In the genomic region with DNA sequence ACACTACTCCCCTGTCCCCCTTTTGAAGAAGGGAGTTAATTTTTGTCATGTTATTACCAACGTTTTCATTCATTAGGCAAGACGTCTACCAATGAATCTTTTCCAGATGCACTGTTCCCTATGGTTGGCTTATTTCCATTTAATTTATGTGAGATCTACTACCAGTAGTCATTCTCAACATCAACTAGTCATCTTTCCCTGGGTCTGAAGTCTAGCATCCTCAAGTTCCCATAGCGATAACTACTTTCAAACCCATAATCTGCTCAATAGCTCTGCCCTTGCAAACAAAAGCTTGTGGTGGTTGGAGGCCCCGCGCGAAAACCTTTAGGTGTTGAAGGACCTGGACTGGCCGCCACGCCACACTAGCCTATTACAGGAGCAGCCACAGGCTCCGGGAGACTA, we compare ENCODE assay signal across 8 cellular contexts. TPM values are rescaled to one million over a fixed set of nuclear protein-coding genes. Genes with fewer than 3 reads are reported as not detected.
DNase-seq lines count a peak whose midpoint lies in the region; ATAC-seq and TF ChIP-seq lines count a peak whose summit lies in the region.

No MANE protein-coding gene starts in this region.

- 0 out of 2 replicates have a peak, but pooled peaks cover 3% of the 10 kb centered on the region for H3K36me3 ChIP-seq in SJCRH30
- H3K36me3 ChIP-seq in osteoblast (ENCODE audit: insufficient read depth, low read length), result no peaks in the 10 kb centered on the region

- H3K4me1 Mint-ChIP-seq in CD14-positive monocyte, result peaks cover 28% of the 10 kb centered on the region

- no peaks in the 10 kb centered on the region for H3K9me3 Mint-ChIP-seq in CD14-positive monocyte

- intact Hi-C loops in CD14-positive monocyte (cut with micrococcal nuclease), result loop anchor here (2.0 to 10.0 kb wide), 4 partner anchors 33 to 470 kb away; partner anchors contain the start of genes AASDH (in 2 of the 2), REST (in 1 of the 2) and SRP72 (in 1 of the 2)

- H3K27me3 ChIP-seq in SJCRH30 (no peaks in the 10 kb centered on the region), osteoblast (ENCODE audit: insufficient read depth, low read length) (no peaks in the 10 kb centered on the region)

- H2AFZ ChIP-seq in osteoblast (ENCODE audit: low read length), result peak overlapping the region; percentile 96

- ATAC-seq in HG02678 (IDR thresholded peaks at IDR 0.05; ENCODE audit: unreplicated experiment) (no peak), HG02981 (IDR thresholded peaks at IDR 0.05; ENCODE audit: unreplicated experiment) (no peak)

- peaks cover 0 to 2% (median 0%) of the 10 kb centered on the region in 3 donors for H3K27me3 Mint-ChIP-seq in CD14-positive monocyte (ENCODE audit: low read depth in 3 of 3)

- peak overlapping the region in 5 of 7 donors; percentile 37 to 99 (median 95) for H3K27ac Mint-ChIP-seq in CD14-positive monocyte

- H3K4me3 Mint-ChIP-seq in CD14-positive monocyte, result peak overlapping the region; percentile 86 to 99

- H3K9me3 ChIP-seq in SJCRH30 (replicated peaks) (no peaks in the 10 kb centered on the region), osteoblast (ENCODE audit: low read depth, low read length) (no peaks in the 10 kb centered on the region)

- H3K4me1 ChIP-seq in SJCRH30 (no peaks in the 10 kb centered on the region), osteoblast (ENCODE audit: insufficient read depth, low read length) (peaks cover 11% of the 10 kb centered on the region)

- H3K4me3 ChIP-seq in SJCRH30, result peak overlapping the region; percentile 82
- H3K4me3 ChIP-seq in epithelial cell of proximal tubule (ENCODE audit: low read depth, low read length), result peak overlapping the region; percentile 96
- peak overlapping the region; percentile 96 for H3K4me3 ChIP-seq in osteoblast (ENCODE audit: insufficient read depth, low read length)

- H3K79me2 ChIP-seq in osteoblast (ENCODE audit: insufficient read depth, low read length), result peaks cover 75% of the 10 kb centered on the region

- H3K27ac ChIP-seq in SJCRH30, result peak overlapping the region; percentile 93
- peak overlapping the region; percentile 95 for H3K27ac ChIP-seq in osteoblast (ENCODE audit: low read depth, low read length)

- H3K4me2 ChIP-seq in osteoblast (ENCODE audit: insufficient read depth, low read length), result peak overlapping the region; percentile 100

- TF ChIP-seq CTCF in CD14-positive monocyte (IDR thresholded peaks at IDR 0.05) (no peak), epithelial cell of proximal tubule (conservative IDR thresholded peaks at IDR 0.05; ENCODE audit: low read depth, low read length) (no peak), osteoblast (IDR thresholded peaks at IDR 0.05; ENCODE audit: extremely low read depth, low read depth, low read length) (no peak)

- H4K20me1 ChIP-seq in osteoblast (ENCODE audit: insufficient read depth, low read length), result no peaks in the 10 kb centered on the region

- DNase-seq in CD14-positive monocyte (ENCODE audit: low spot score) (no peak), HCEC 1CT (peak; percentile 51), SJCRH30 (no peak), epithelial cell of proximal tubule (ENCODE audit: low read depth) (no peak), osteoblast (ENCODE audit: insufficient read length, low spot score, missing footprints) (peak; percentile 72), retina (no peak)

- peaks cover 0 to 5% of the 10 kb centered on the region in 2 donors for H3K36me3 Mint-ChIP-seq in CD14-positive monocyte

RNA-seq across cellular contexts. Expression of gene PPAT, which starts 0.8 kb away (rescaled TPM):
- polyA plus RNA-seq in CD14-positive monocyte, result 1 to 10 TPM; 1.4 to 1.5 TPM
- total RNA-seq in SJCRH30 (2014; rRNA removed; shearing (Covaris generic)), result 93.5 and 97.1 TPM in 2 replicates
- total RNA-seq in epithelial cell of proximal tubule (19.4 and 29.9 TPM in 2 replicates), osteoblast (8.3 and 10.6 TPM in 2 replicates)

RNA-seq across cellular contexts. Expression of gene PAICS, which starts 1.5 kb away (rescaled TPM):
- polyA plus RNA-seq in CD14-positive monocyte, result 10 to 100 TPM in 1 of 2 donors, 1 to 10 TPM in 1; 8.7 to 10.3 TPM
- total RNA-seq in SJCRH30 (2014; rRNA removed; shearing (Covaris generic)), result 326 and 334 TPM in 2 replicates
- total RNA-seq in epithelial cell of proximal tubule, result 106 and 159 TPM in 2 replicates
- 26.8 and 27.9 TPM in 2 replicates for total RNA-seq in osteoblast

RNA-seq across cellular contexts. Expression of gene SRP72, which starts 32.8 kb away (rescaled TPM):
- polyA plus RNA-seq in CD14-positive monocyte, result 100 to 1,000 TPM; 103 to 140 TPM
- 115 and 133 TPM in 2 replicates for total RNA-seq in SJCRH30 (2014; rRNA removed; shearing (Covaris generic))
- total RNA-seq in epithelial cell of proximal tubule (66.5 and 92.2 TPM in 2 replicates), osteoblast (72.0 and 83.7 TPM in 2 replicates)

RNA-seq across cellular contexts. Expression of gene AASDH, which starts 47.3 kb away (rescaled TPM):
- polyA plus RNA-seq in CD14-positive monocyte, result 1 to 10 TPM; 6.2 to 6.9 TPM
- total RNA-seq in SJCRH30 (2014; rRNA removed; shearing (Covaris generic)), result 13.2 and 21.0 TPM in 2 replicates
- 5.7 and 11.0 TPM in 2 replicates for total RNA-seq in epithelial cell of proximal tubule
- 16.6 and 21.2 TPM in 2 replicates for total RNA-seq in osteoblast

Comparison
In these comparisons a context has a peak if more than half of its experiments do, and no peak if none do; other contexts are left out.
1. DNase-seq: peak in HCEC 1CT (single experiment) and osteoblast (single experiment); none in CD14-positive monocyte (single experiment), SJCRH30 (0 of 2), epithelial cell of proximal tubule (single experiment) and retina (single experiment).
2. Peak in every context shown above with its lines, with median percentiles within 50 percentile points of each other: H3K4me3 ChIP-seq.